In the genomic region with DNA sequence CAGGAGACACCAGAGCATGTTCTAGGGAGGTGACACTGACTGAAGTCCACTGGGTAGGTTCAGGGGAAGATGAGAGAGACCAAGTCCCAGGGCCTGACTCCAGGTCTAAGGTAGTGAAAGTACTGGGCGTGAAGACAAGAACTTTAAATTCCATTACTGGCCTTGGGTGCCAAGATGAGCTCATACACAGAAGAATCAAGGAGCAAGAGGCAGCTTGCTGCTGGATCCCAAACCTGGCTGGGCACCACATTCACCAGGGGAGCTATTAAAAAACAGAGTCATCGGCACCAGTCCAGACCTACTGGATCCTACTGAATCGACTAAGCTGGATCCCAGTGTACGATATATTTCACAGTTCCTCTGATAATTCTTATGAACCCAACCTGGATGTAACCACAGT, we compare ENCODE assay signal across 18 cellular contexts. TPM values are rescaled to one million over a fixed set of nuclear protein-coding genes. Genes with fewer than 3 reads are reported as not detected.
DNase-seq lines count a peak whose midpoint lies in the region; ATAC-seq and TF ChIP-seq lines count a peak whose summit lies in the region.
"Had no signal": no experiment of that assay in that cellular context is flagged by ENCODE, and none has a peak within 500 bp of the region (broad histone marks: within the 10 kb centered on the region; RNA-seq: fewer than 3 reads in every experiment).

No MANE protein-coding gene starts in this region.

- 34 to 74% methylated on average over 3 of the region's 4 CpGs for WGBS in esophagus squamous epithelium, 2 donors

- ATAC-seq in omental fat pad (ENCODE audit: low FRiP score) (peak; percentile 38), HG02885 (IDR thresholded peaks at IDR 0.05; ENCODE audit: poor library complexity, unreplicated experiment) (no peak)
- ATAC-seq: GM23338 had no signal

- intact Hi-C loops in ascending aorta (cut with DNase I) (loop anchor here (5.0 kb wide), 1 partner anchor 97 kb away; no protein-coding TSS in a partner anchor), esophagus squamous epithelium (cut with DNase I) (no loop called here)

- TF ChIP-seq CTCF in AG10803 (conservative IDR thresholded peaks at IDR 0.05; ENCODE audit: low read length) (no peak), ascending aorta (IDR thresholded peaks at IDR 0.05) (no peak), esophagus squamous epithelium (IDR thresholded peaks at IDR 0.05) (no peak), omental fat pad (IDR thresholded peaks at IDR 0.05) (no peak)

- H3K36me3 ChIP-seq in ascending aorta (peaks cover 0 to 6% of the 10 kb centered on the region in 2 donors), esophagus squamous epithelium (no peaks in the 10 kb centered on the region)
- H3K36me3 ChIP-seq: SJCRH30 had no signal

- no peak for TF ChIP-seq POLR2A in esophagus squamous epithelium (IDR thresholded peaks at IDR 0.05)

- peaks cover 3 to 10% of the 10 kb centered on the region in 2 donors for H3K4me1 ChIP-seq in ascending aorta
- H3K4me1 ChIP-seq in esophagus squamous epithelium: peaks cover 0 to 30% (median 12%) of the 10 kb centered on the region in 3 donors
- H3K4me1 ChIP-seq: SJCRH30 had no signal

- H3K9me3 ChIP-seq in ascending aorta (no peaks in the 10 kb centered on the region), esophagus squamous epithelium (no peaks in the 10 kb centered on the region)
- H3K9me3 ChIP-seq: SJCRH30 had no signal

- peak overlapping the region; percentile 57 to 61 for H3K27ac ChIP-seq in ascending aorta
- H3K27ac ChIP-seq in esophagus squamous epithelium: peak overlapping the region in 3 of 4 donors; percentile 34 to 55 (median 49)
- H3K27ac ChIP-seq: 22Rv1, SJCRH30 had no signal

- DNase-seq in AG10803 (ENCODE audit: low read depth) (peak; percentile 44), ascending aorta (ENCODE audit: low spot score in 2 of 2) (no peak), esophagus squamous epithelium (lab: John Stamatoyannopoulos, UW) (no peak), omental fat pad (ENCODE audit: low spot score) (no peak), pons (ENCODE audit: low spot score) (no peak), HUDEP-2 (lab: John Stamatoyannopoulos, UW; ENCODE audit: unreplicated experiment in 76 of 76) (no peak), SHP77 (lab: John Stamatoyannopoulos, UW) (no peak)
- DNase-seq: DMS79, HCEC 1CT, NCI-H1105 treated with DMSO at 0.1 percent for 48 hours, NCI-H1694, NCI-H2081 treated with DMSO at 0.1 percent for 48 hours, NCI-H524, RPMI8226, SJCRH30 had no signal

- H3K4me3 ChIP-seq in AG10803 (ENCODE audit: low read length) (no peak overlapping the region), ascending aorta (no peak overlapping the region), esophagus squamous epithelium (no peak overlapping the region)
- H3K4me3 ChIP-seq: GM23338, SJCRH30 had no signal

- H3K27me3 ChIP-seq in ascending aorta (no peaks in the 10 kb centered on the region), esophagus squamous epithelium (peaks cover 0 to under 1% (median 0%) of the 10 kb centered on the region in 4 donors)
- H3K27me3 ChIP-seq: SJCRH30 had no signal

RNA-seq across cellular contexts. Expression of a gene that starts 42.1 kb away (rescaled TPM):
- total RNA-seq in ascending aorta (48.5 TPM), esophagus squamous epithelium (10 to 100 TPM; 31.3 to 67.7 (median 51.3) TPM), omental fat pad (10 to 100 TPM; 62.9 to 96.7 (median 76.2) TPM)
